ENCODE assay signal across 1 cellular context in genomic region chr21:39157241-39157640, GRCh38. TPM values are rescaled to one million over a fixed set of nuclear protein-coding genes. Genes with fewer than 3 reads are reported as not detected.
A peak's percentile ranks its signal among the peaks of the same experiment; 100 is the strongest.
DNase-seq lines count a peak whose midpoint lies in the region; TF ChIP-seq lines count a peak whose summit lies in the region.
"Not testable (repeated sequence)": the region's sequence is repeated elsewhere in the genome, so short reads cannot be mapped to it uniquely, and the experiment has no call there.

No MANE protein-coding gene starts in this region.

- H3K27me3 Mint-ChIP-seq in chondrocyte (ENCODE audit: low read depth): not testable (repeated sequence)

- not testable (repeated sequence) for H3K36me3 Mint-ChIP-seq in chondrocyte (ENCODE audit: low read depth)

- not testable (repeated sequence) for TF ChIP-seq CTCF in chondrocyte (IDR thresholded peaks at IDR 0.05)

- H3K4me3 Mint-ChIP-seq in chondrocyte (ENCODE audit: unreplicated experiment): not testable (repeated sequence)

- not testable (repeated sequence) for DNase-seq in chondrocyte (ENCODE audit: low spot score)

- H3K9me3 Mint-ChIP-seq in chondrocyte (ENCODE audit: low read depth): not testable (repeated sequence)

- H3K4me1 Mint-ChIP-seq in chondrocyte (ENCODE audit: low read depth): peaks cover 50% of the 10 kb centered on the region

- H3K27ac Mint-ChIP-seq in chondrocyte (ENCODE audit: unreplicated experiment): peak overlapping the region; percentile 17

RNA-seq across cellular contexts. Expression of gene PSMG1, which starts 26.0 kb away (rescaled TPM):
- total RNA-seq in chondrocyte: 56.7 to 72.5 TPM (median 66.4 TPM) in 3 replicates
